18 cellular contexts compared by ENCODE assay signal in genomic region chr4:91127891-91128290, GRCh38.
"Had no signal": no experiment of that assay in that cellular context is flagged by ENCODE, and none has a peak within 500 bp of the region (broad histone marks: within the 10 kb centered on the region; RNA-seq: fewer than 3 reads in every experiment).

No MANE protein-coding gene starts in this region.

- H3K4me3 ChIP-seq: pancreas, tibial artery had no signal

- H3K4me1 Mint-ChIP-seq: activated CD4-positive, alpha-beta memory T cell treated with anti-CD3 and anti-CD28 coated beads, Interleukin-2, amount 10 ng/mL, durations not matched to agents 7 days and 5 days; stimulated activated naive B cell treated with anti-CD40 and anti-IgM and Interleukin-4, amounts not matched to agents 10 μg/mL and 1 μg/mL and 100 μg/mL, for 72 hours had no signal

- DNase-seq: activated CD4-positive, alpha-beta memory T cell treated with anti-CD3 and anti-CD28 coated beads, Interleukin-2, amount 10 ng/mL, durations not matched to agents 7 days and 5 days; activated CD4-positive, alpha-beta T cell treated with anti-CD3 and anti-CD28 coated beads for 4 hours; activated effector memory CD4-positive, alpha-beta T cell treated with Interleukin-2 at 50 U/mL for 16 hours; activated T-cell treated with anti-CD3 and anti-CD28 coated beads, Interleukin-2, amount 50 U/mL, for 24 hours; amygdala; effector CD8-positive, alpha-beta T cell; foreskin keratinocyte; pancreas; stimulated activated CD4-positive, alpha-beta T cell treated with anti-CD3 and anti-CD28 coated beads, Interleukin-2, amount 100 ng/mL, for 48 hours; stimulated activated naive B cell treated with anti-CD40 and anti-IgM and Interleukin-4, amounts not matched to agents 10 μg/mL and 1 μg/mL and 100 μg/mL, for 72 hours; T-helper 2 cell; tibial artery had no signal

- H3K27ac ChIP-seq: foreskin keratinocyte, pancreas, tibial artery had no signal

- H3K27me3 ChIP-seq: foreskin keratinocyte, pancreas, tibial artery had no signal

- H3K27ac Mint-ChIP-seq: activated CD4-positive, alpha-beta memory T cell treated with anti-CD3 and anti-CD28 coated beads, Interleukin-2, amount 10 ng/mL, durations not matched to agents 7 days and 5 days; activated naive CD4-positive, alpha-beta T cell treated with anti-CD3 and anti-CD28 coated beads, Interleukin-2, amount 50 U/mL, for 72 hours; activated T-cell treated with anti-CD3 and anti-CD28 coated beads, Interleukin-2, amount 50 U/mL, for 24 hours; stimulated activated naive B cell treated with anti-CD40 and anti-IgM and Interleukin-4, amounts not matched to agents 10 μg/mL and 1 μg/mL and 100 μg/mL, for 72 hours; WTC11 had no signal

- H3K36me3 ChIP-seq: pancreas, tibial artery had no signal

- H3K36me3 Mint-ChIP-seq: activated naive CD4-positive, alpha-beta T cell treated with anti-CD3 and anti-CD28 coated beads, Interleukin-2, amount 50 U/mL, for 72 hours; brain; stimulated activated naive B cell treated with anti-CD40 and anti-IgM and Interleukin-4, amounts not matched to agents 10 μg/mL and 1 μg/mL and 100 μg/mL, for 72 hours; WTC11 had no signal

- H3K9me3 Mint-ChIP-seq: activated CD4-positive, alpha-beta memory T cell treated with anti-CD3 and anti-CD28 coated beads, Interleukin-2, amount 10 ng/mL, durations not matched to agents 7 days and 5 days; activated T-cell treated with anti-CD3 and anti-CD28 coated beads, Interleukin-2, amount 50 U/mL, for 24 hours; brain; stimulated activated naive B cell treated with anti-CD40 and anti-IgM and Interleukin-4, amounts not matched to agents 10 μg/mL and 1 μg/mL and 100 μg/mL, for 72 hours; WTC11 had no signal

- H3K9me3 ChIP-seq: pancreas, tibial artery had no signal

- H3K4me1 ChIP-seq: foreskin keratinocyte, pancreas, tibial artery had no signal

- H3K4me3 Mint-ChIP-seq: activated CD4-positive, alpha-beta memory T cell treated with anti-CD3 and anti-CD28 coated beads, Interleukin-2, amount 10 ng/mL, durations not matched to agents 7 days and 5 days; activated T-cell treated with anti-CD3 and anti-CD28 coated beads, Interleukin-2, amount 50 U/mL, for 24 hours; brain; stimulated activated naive B cell treated with anti-CD40 and anti-IgM and Interleukin-4, amounts not matched to agents 10 μg/mL and 1 μg/mL and 100 μg/mL, for 72 hours; WTC11 had no signal

- H3K27me3 Mint-ChIP-seq: activated CD4-positive, alpha-beta memory T cell treated with anti-CD3 and anti-CD28 coated beads, Interleukin-2, amount 10 ng/mL, durations not matched to agents 7 days and 5 days; activated T-cell treated with anti-CD3 and anti-CD28 coated beads, Interleukin-2, amount 50 U/mL, for 24 hours; brain; stimulated activated naive B cell treated with anti-CD40 and anti-IgM and Interleukin-4, amounts not matched to agents 10 μg/mL and 1 μg/mL and 100 μg/mL, for 72 hours had no signal

- ATAC-seq: activated naive CD4-positive, alpha-beta T cell treated with anti-CD3 and anti-CD28 coated beads, Interleukin-2, amount 50 U/mL, for 72 hours; foreskin keratinocyte; stimulated activated naive B cell treated with anti-CD40 and anti-IgM and Interleukin-4, amounts not matched to agents 10 μg/mL and 1 μg/mL and 100 μg/mL, for 72 hours; WTC11 had no signal

- FAIRE-seq: islet of Langerhans, pancreas, TTC549, urothelium cell line had no signal
